Comparison of ENCODE assay signal across 20 cellular contexts in the genomic region with DNA sequence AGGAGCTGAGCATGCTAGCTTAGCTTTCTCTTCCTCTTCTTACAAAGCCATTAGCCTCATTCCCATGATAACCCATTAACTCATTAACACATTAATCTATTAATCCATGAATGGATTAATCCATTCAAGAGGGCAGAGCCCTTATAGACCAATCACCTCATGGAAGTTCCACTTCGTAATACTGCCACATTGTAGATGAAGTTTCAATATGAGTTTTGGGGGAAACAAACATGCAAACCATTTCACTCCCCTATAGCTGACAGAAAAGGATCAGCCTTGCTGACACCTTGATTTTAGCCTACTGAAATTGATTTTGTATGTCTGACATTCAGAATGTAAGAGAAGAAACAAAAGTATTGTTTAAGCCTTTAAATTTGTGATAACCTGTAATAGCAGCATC.
DNase-seq lines count a peak whose midpoint lies in the region; ATAC-seq lines count a peak whose summit lies in the region.
"Had no signal": no experiment of that assay in that cellular context is flagged by ENCODE, and none has a peak within 500 bp of the region (broad histone marks: within the 10 kb centered on the region; RNA-seq: fewer than 3 reads in every experiment).

No MANE protein-coding gene starts in this region.

- no peaks in the 10 kb centered on the region for H3K36me3 Mint-ChIP-seq in stimulated activated naive B cell treated with anti-CD40 and anti-IgM and Interleukin-4, amounts not matched to agents 10 μg/mL and 1 μg/mL and 100 μg/mL, for 72 hours

- no peak overlapping the region for H3K27ac Mint-ChIP-seq in stimulated activated naive B cell treated with anti-CD40 and anti-IgM and Interleukin-4, amounts not matched to agents 10 μg/mL and 1 μg/mL and 100 μg/mL, for 72 hours
- H3K27ac Mint-ChIP-seq: activated CD4-positive, alpha-beta T cell treated with anti-CD3 and anti-CD28 coated beads for 36 hours had no signal

- H3K4me1 Mint-ChIP-seq in stimulated activated naive B cell treated with anti-CD40 and anti-IgM and Interleukin-4, amounts not matched to agents 10 μg/mL and 1 μg/mL and 100 μg/mL, for 72 hours: no peaks in the 10 kb centered on the region
- H3K4me1 Mint-ChIP-seq: activated CD4-positive, alpha-beta T cell treated with anti-CD3 and anti-CD28 coated beads for 36 hours had no signal

- DNase-seq in stimulated activated naive B cell treated with anti-CD40 and anti-IgM and Interleukin-4, amounts not matched to agents 10 μg/mL and 1 μg/mL and 100 μg/mL, for 72 hours: no peak
- DNase-seq in activated T-cell treated with anti-CD3 and anti-CD28 coated beads, Interleukin-2, amount 50 U/mL, for 1 hour: no peak
- no peak for DNase-seq in A172 (ENCODE audit: low spot score)
- no peak for DNase-seq in SW 1271 (lab: John Stamatoyannopoulos, UW)
- DNase-seq: activated CD4-positive, alpha-beta T cell treated with anti-CD3 and anti-CD28 coated beads for 36 hours; activated CD8-positive, alpha-beta memory T cell treated with anti-CD3 and anti-CD28 coated beads, Interleukin-2, amount 50 U/mL, for 4 hours; activated naive CD4-positive, alpha-beta T cell treated with anti-CD3 and anti-CD28 coated beads, Interleukin-2, amount 50 U/mL, for 16 hours; Caco-2; H7; IMR-90; lower lobe of right lung; NCI-H187; NCI-H446; psoas muscle; spleen; T-helper 9 cell; thyroid gland had no signal

- peak; percentile 77 for ATAC-seq in GM18909 (IDR thresholded peaks at IDR 0.05; ENCODE audit: poor library complexity, unreplicated experiment)
- ATAC-seq in GM21825 (IDR thresholded peaks at IDR 0.05; ENCODE audit: unreplicated experiment): peak; percentile 77
- peak; percentile 63 for ATAC-seq in HG03103 (IDR thresholded peaks at IDR 0.05; ENCODE audit: low read depth, unreplicated experiment)
- peak; percentile 49 to 61 for ATAC-seq in stimulated activated naive B cell treated with anti-CD40 and anti-IgM and Interleukin-4, amounts not matched to agents 10 μg/mL and 1 μg/mL and 100 μg/mL, for 72 hours (replicated peaks)
- ATAC-seq: activated CD4-positive, alpha-beta T cell treated with anti-CD3 and anti-CD28 coated beads for 36 hours; lower lobe of right lung; psoas muscle had no signal

- H3K4me3 Mint-ChIP-seq in stimulated activated naive B cell treated with anti-CD40 and anti-IgM and Interleukin-4, amounts not matched to agents 10 μg/mL and 1 μg/mL and 100 μg/mL, for 72 hours: no peak overlapping the region
- H3K4me3 Mint-ChIP-seq: activated CD4-positive, alpha-beta T cell treated with anti-CD3 and anti-CD28 coated beads for 36 hours had no signal

- no peaks in the 10 kb centered on the region for H3K27me3 Mint-ChIP-seq in stimulated activated naive B cell treated with anti-CD40 and anti-IgM and Interleukin-4, amounts not matched to agents 10 μg/mL and 1 μg/mL and 100 μg/mL, for 72 hours
- H3K27me3 Mint-ChIP-seq: activated CD4-positive, alpha-beta T cell treated with anti-CD3 and anti-CD28 coated beads for 36 hours had no signal

- H3K9me3 Mint-ChIP-seq in stimulated activated naive B cell treated with anti-CD40 and anti-IgM and Interleukin-4, amounts not matched to agents 10 μg/mL and 1 μg/mL and 100 μg/mL, for 72 hours: no peaks in the 10 kb centered on the region
